Comparison of ENCODE assay signal across 22 cellular contexts in the genomic region with DNA sequence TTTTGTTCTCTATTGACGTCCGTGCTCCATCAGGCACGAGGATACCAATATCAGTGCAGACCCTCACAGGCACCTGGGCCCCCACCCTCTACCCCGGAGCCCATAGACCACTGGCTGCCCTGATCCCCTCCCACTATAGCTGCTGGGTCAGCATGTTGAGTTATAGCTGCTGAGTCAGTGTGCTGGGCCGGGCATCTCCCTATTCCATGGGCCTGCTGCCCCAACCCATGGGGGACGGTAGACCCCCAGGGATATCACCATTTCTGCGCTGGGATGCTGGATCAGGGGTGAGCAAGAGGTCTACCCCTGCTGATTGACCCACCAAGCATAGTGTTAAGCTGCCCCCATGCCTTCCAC.
DNase-seq lines count a peak whose midpoint lies in the region; ATAC-seq and TF ChIP-seq lines count a peak whose summit lies in the region.
"Had no signal": no experiment of that assay in that cellular context is flagged by ENCODE, and none has a peak within 500 bp of the region (broad histone marks: within the 10 kb centered on the region; RNA-seq: fewer than 3 reads in every experiment).

No MANE protein-coding gene starts in this region.

- H3K4me1 Mint-ChIP-seq in activated CD4-positive, alpha-beta T cell treated with anti-CD3 and anti-CD28 coated beads, Interleukin-2, amount 10 ng/mL, durations not matched to agents 24 days and 14 days = peaks cover 15% of the 10 kb centered on the region
- peaks cover 8% of the 10 kb centered on the region for H3K4me1 Mint-ChIP-seq in activated T-cell treated with anti-CD3 and anti-CD28 coated beads, Interleukin-2, amount 50 U/mL, for 24 hours (ENCODE audit: low read depth)

- TF ChIP-seq POLR2A in breast epithelium (IDR thresholded peaks at IDR 0.05) (no peak), stomach (IDR thresholded peaks at IDR 0.05) (no peak)

- WGBS in stomach, 5 donors = 86 to 96% (median 89%) methylated on average over 7 of the region's 7 CpGs

- H3K27ac Mint-ChIP-seq in activated CD4-positive, alpha-beta T cell treated with anti-CD3 and anti-CD28 coated beads, Interleukin-2, amount 10 ng/mL, durations not matched to agents 24 days and 14 days = peak overlapping the region; percentile 5
- H3K27ac Mint-ChIP-seq in activated T-cell treated with anti-CD3 and anti-CD28 coated beads, Interleukin-2, amount 50 U/mL, for 24 hours = no peak overlapping the region
- H3K27ac Mint-ChIP-seq: activated T-helper 17 cell treated with anti-CD3 and anti-CD28 coated beads, Interleukin-2, amount 50 U/mL, for 72 hours had no signal

- intact Hi-C loops in activated CD4-positive, alpha-beta T cell treated with anti-CD3 and anti-CD28 coated beads, Interleukin-2, amount 10 ng/mL, durations not matched to agents 24 days and 14 days (cut with micrococcal nuclease) = no loop called here
- intact Hi-C loops in breast epithelium (cut with DNase I; ENCODE audit: low total_unique reads) = loop anchor here (10.0 kb wide), 1 partner anchor 386 kb away; no protein-coding TSS in a partner anchor
- intact Hi-C loops in stomach (cut with DNase I; ENCODE audit: low total_unique reads) = no loop called here

- DNase-seq in activated CD4-positive, alpha-beta T cell treated with anti-CD3 and anti-CD28 coated beads, Interleukin-2, amount 10 ng/mL, durations not matched to agents 24 days and 14 days = peak; percentile 52
- DNase-seq in activated CD4-positive, alpha-beta T cell treated with anti-CD3 and anti-CD28 coated beads, Interleukin-2, amount 50 U/mL, for 1 hour = no peak
- no peak for DNase-seq in breast epithelium (ENCODE audit: low spot score in 2 of 2)
- no peak for DNase-seq in stomach
- DNase-seq in activated T-cell treated with anti-CD3 and anti-CD28 coated beads, Interleukin-2, amount 50 U/mL, for 24 hours = no peak
- DNase-seq in NCI-H2171 (lab: John Stamatoyannopoulos, UW) = no peak
- DNase-seq: activated CD4-positive, alpha-beta T cell treated with anti-CD3 and anti-CD28 coated beads for 1 hour; effector memory CD8-positive, alpha-beta T cell; GF-D8; midbrain; NCI-H1092 treated with DMSO at 0.1 percent for 48 hours; NCI-H2029 treated with DMSO at 0.1 percent for 48 hours; SIG-M5; T-helper 1 cell had no signal

- peak overlapping the region; percentile 58 to 82 for H3K27ac ChIP-seq in breast epithelium
- H3K27ac ChIP-seq in muscle layer of duodenum (ENCODE audit: low read length) = peak overlapping the region; percentile 49
- peak overlapping the region in 3 of 5 donors; percentile 16 to 67 (median 48) for H3K27ac ChIP-seq in stomach
- H3K27ac ChIP-seq: 22Rv1, HL-60, neutrophil had no signal

- no peaks in the 10 kb centered on the region for H3K9me3 Mint-ChIP-seq in activated CD4-positive, alpha-beta T cell treated with anti-CD3 and anti-CD28 coated beads, Interleukin-2, amount 10 ng/mL, durations not matched to agents 24 days and 14 days
- H3K9me3 Mint-ChIP-seq in activated T-cell treated with anti-CD3 and anti-CD28 coated beads, Interleukin-2, amount 50 U/mL, for 24 hours = no peaks in the 10 kb centered on the region
- H3K9me3 Mint-ChIP-seq: activated T-helper 17 cell treated with anti-CD3 and anti-CD28 coated beads, Interleukin-2, amount 50 U/mL, for 72 hours; brain; effector memory CD8-positive, alpha-beta T cell had no signal

- H3K9me3 ChIP-seq in breast epithelium (no peaks in the 10 kb centered on the region), muscle layer of duodenum (ENCODE audit: control insufficient read depth in 1 of 2, low read length in 2 of 2) (no peaks in the 10 kb centered on the region), stomach (no peaks in the 10 kb centered on the region)
- H3K9me3 ChIP-seq: neutrophil had no signal

- H3K36me3 Mint-ChIP-seq in activated CD4-positive, alpha-beta T cell treated with anti-CD3 and anti-CD28 coated beads, Interleukin-2, amount 10 ng/mL, durations not matched to agents 24 days and 14 days (ENCODE audit: low read depth) = no peaks in the 10 kb centered on the region
- no peaks in the 10 kb centered on the region for H3K36me3 Mint-ChIP-seq in activated T-cell treated with anti-CD3 and anti-CD28 coated beads, Interleukin-2, amount 50 U/mL, for 24 hours (ENCODE audit: low read depth)
- H3K36me3 Mint-ChIP-seq: brain had no signal

- H3K4me3 ChIP-seq in breast epithelium = no peak overlapping the region
- H3K4me3 ChIP-seq in muscle layer of duodenum (ENCODE audit: low read depth in 1 of 2, low read length in 2 of 2) = no peak overlapping the region
- H3K4me3 ChIP-seq in stomach = no peak overlapping the region

- ATAC-seq in HG03457 (IDR thresholded peaks at IDR 0.05; ENCODE audit: unreplicated experiment) = no peak
- ATAC-seq: activated T-helper 17 cell treated with anti-CD3 and anti-CD28 coated beads, Interleukin-2, amount 50 U/mL, for 72 hours; effector memory CD8-positive, alpha-beta T cell; HepG2 had no signal

- H3K36me3 ChIP-seq in breast epithelium = no peaks in the 10 kb centered on the region
- H3K36me3 ChIP-seq in muscle layer of duodenum (ENCODE audit: control insufficient read depth in 1 of 2, insufficient read depth in 2 of 2, low read length in 2 of 2) = no peaks in the 10 kb centered on the region
- no peaks in the 10 kb centered on the region for H3K36me3 ChIP-seq in stomach
- H3K36me3 ChIP-seq: neutrophil had no signal

- no peak for TF ChIP-seq EP300 in stomach (IDR thresholded peaks at IDR 0.05)

- H3K27me3 Mint-ChIP-seq in activated CD4-positive, alpha-beta T cell treated with anti-CD3 and anti-CD28 coated beads, Interleukin-2, amount 10 ng/mL, durations not matched to agents 24 days and 14 days = no peaks in the 10 kb centered on the region
- H3K27me3 Mint-ChIP-seq in activated T-cell treated with anti-CD3 and anti-CD28 coated beads, Interleukin-2, amount 50 U/mL, for 24 hours = no peaks in the 10 kb centered on the region
- H3K27me3 Mint-ChIP-seq: activated T-helper 17 cell treated with anti-CD3 and anti-CD28 coated beads, Interleukin-2, amount 50 U/mL, for 72 hours; brain; effector memory CD8-positive, alpha-beta T cell had no signal

- no peak overlapping the region for H3K4me3 Mint-ChIP-seq in activated CD4-positive, alpha-beta T cell treated with anti-CD3 and anti-CD28 coated beads, Interleukin-2, amount 10 ng/mL, durations not matched to agents 24 days and 14 days
- no peak overlapping the region for H3K4me3 Mint-ChIP-seq in activated T-cell treated with anti-CD3 and anti-CD28 coated beads, Interleukin-2, amount 50 U/mL, for 24 hours
- H3K4me3 Mint-ChIP-seq: activated T-helper 17 cell treated with anti-CD3 and anti-CD28 coated beads, Interleukin-2, amount 50 U/mL, for 72 hours; brain; effector memory CD8-positive, alpha-beta T cell had no signal

- no peaks in the 10 kb centered on the region for H3K27me3 ChIP-seq in breast epithelium
- no peaks in the 10 kb centered on the region for H3K27me3 ChIP-seq in muscle layer of duodenum (ENCODE audit: low read depth, low read length)
- no peaks in the 10 kb centered on the region for H3K27me3 ChIP-seq in stomach
- H3K27me3 ChIP-seq: neutrophil had no signal

- no peak for TF ChIP-seq CTCF in breast epithelium (IDR thresholded peaks at IDR 0.05)
- TF ChIP-seq CTCF in stomach (IDR thresholded peaks at IDR 0.05) = no peak

- no peaks in the 10 kb centered on the region for H3K4me1 ChIP-seq in breast epithelium
- H3K4me1 ChIP-seq in muscle layer of duodenum (ENCODE audit: control insufficient read depth in 1 of 2, insufficient read depth in 2 of 2, low read length in 2 of 2) = peaks cover under 1 to 10% of the 10 kb centered on the region in 2 donors
- peaks cover 4 to 28% (median 10%) of the 10 kb centered on the region in 4 donors for H3K4me1 ChIP-seq in stomach
